30 cellular contexts compared by ENCODE assay signal in the genomic region with DNA sequence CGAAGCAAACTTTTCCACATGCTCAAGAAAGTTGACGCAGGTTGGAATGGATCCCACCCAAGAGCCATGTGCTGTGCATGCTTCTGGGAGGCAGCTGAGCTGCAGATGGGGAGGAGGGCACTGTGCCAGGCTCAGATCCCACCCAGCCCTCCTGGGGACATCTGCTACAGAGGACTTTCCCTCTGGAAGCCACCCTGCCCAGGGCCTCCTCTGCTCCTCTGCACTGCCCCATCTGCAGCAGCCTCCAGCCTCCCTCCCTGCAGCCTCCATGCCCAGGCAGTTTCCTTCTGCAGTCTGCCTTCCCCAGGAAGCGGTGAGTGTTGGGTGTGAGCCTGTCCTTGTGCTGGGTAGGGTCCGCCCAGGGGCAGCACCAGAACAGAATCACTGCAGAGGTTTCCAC.
"Had no signal": no experiment of that assay in that cellular context is flagged by ENCODE, and none has a peak within 500 bp of the region (broad histone marks: within the 10 kb centered on the region; RNA-seq: fewer than 3 reads in every experiment).

No MANE protein-coding gene starts in this region.

- ATAC-seq: activated naive CD4-positive, alpha-beta T cell treated with anti-CD3 and anti-CD28 coated beads, Interleukin-2, amount 50 U/mL, for 72 hours; activated T-cell treated with anti-CD3 and anti-CD28 coated beads, Interleukin-2, amount 50 U/mL, for 72 hours; effector memory CD8-positive, alpha-beta T cell had no signal

- H3K9me3 Mint-ChIP-seq: activated CD4-positive, alpha-beta T cell treated with anti-CD3 and anti-CD28 coated beads, Interleukin-2, amount 10 ng/mL, durations not matched to agents 7 days and 5 days; activated T-cell treated with anti-CD3 and anti-CD28 coated beads, Interleukin-2, amount 50 U/mL, for 24 hours; effector memory CD8-positive, alpha-beta T cell had no signal

- H3K4me1 ChIP-seq: esophagus squamous epithelium had no signal

- H3K4me3 Mint-ChIP-seq: activated CD4-positive, alpha-beta memory T cell treated with anti-CD3 and anti-CD28 coated beads, Interleukin-2, amount 10 ng/mL, durations not matched to agents 7 days and 5 days; activated CD4-positive, alpha-beta T cell treated with anti-CD3 and anti-CD28 coated beads, Interleukin-2, amount 10 ng/mL, durations not matched to agents 7 days and 5 days; activated naive CD4-positive, alpha-beta T cell treated with anti-CD3 and anti-CD28 coated beads, Interleukin-2, amount 10 ng/mL, durations not matched to agents 7 days and 5 days; activated naive CD8-positive, alpha-beta T cell treated with anti-CD3 and anti-CD28 coated beads, Interleukin-2, amount 10 ng/mL, durations not matched to agents 7 days and 5 days; activated T-cell treated with anti-CD3 and anti-CD28 coated beads, Interleukin-2, amount 50 U/mL, for 24 hours; activated T-cell treated with anti-CD3 and anti-CD28 coated beads, Interleukin-2, amount 50 U/mL, for 72 hours; effector memory CD8-positive, alpha-beta T cell had no signal

- H3K4me1 Mint-ChIP-seq: activated CD4-positive, alpha-beta memory T cell treated with anti-CD3 and anti-CD28 coated beads, Interleukin-2, amount 10 ng/mL, durations not matched to agents 7 days and 5 days; activated CD4-positive, alpha-beta T cell treated with anti-CD3 and anti-CD28 coated beads, Interleukin-2, amount 10 ng/mL, durations not matched to agents 7 days and 5 days; activated naive CD4-positive, alpha-beta T cell treated with anti-CD3 and anti-CD28 coated beads, Interleukin-2, amount 10 ng/mL, durations not matched to agents 7 days and 5 days had no signal

- H3K36me3 ChIP-seq: brain microvascular endothelial cell, esophagus squamous epithelium had no signal

- H3K27ac ChIP-seq: brain microvascular endothelial cell, epithelial cell of prostate, esophagus squamous epithelium had no signal

- H3K27me3 ChIP-seq: brain microvascular endothelial cell had no signal

- DNase-seq: activated CD4-positive, alpha-beta memory T cell treated with anti-CD3 and anti-CD28 coated beads, Interleukin-2, amount 10 ng/mL, durations not matched to agents 7 days and 5 days; activated CD4-positive, alpha-beta T cell treated with anti-CD3 and anti-CD28 coated beads for 1 hour; activated CD4-positive, alpha-beta T cell treated with anti-CD3 and anti-CD28 coated beads for 4 hours; activated CD4-positive, alpha-beta T cell treated with anti-CD3 and anti-CD28 coated beads, Interleukin-2, amount 10 ng/mL, durations not matched to agents 7 days and 5 days; activated CD4-positive, alpha-beta T cell treated with anti-CD3 and anti-CD28 coated beads, Interleukin-2, amount 50 U/mL, for 4 hours; activated CD8-positive, alpha-beta memory T cell treated with anti-CD3 and anti-CD28 coated beads, Interleukin-2, amount 50 U/mL, for 48 hours; activated gamma-delta T cell; activated naive CD4-positive, alpha-beta T cell; activated naive CD4-positive, alpha-beta T cell treated with anti-CD3 and anti-CD28 coated beads, Interleukin-2, amount 10 ng/mL, durations not matched to agents 7 days and 5 days; activated naive CD8-positive, alpha-beta T cell treated with anti-CD3 and anti-CD28 coated beads, Interleukin-2, amount 10 ng/mL, durations not matched to agents 7 days and 5 days; activated T-cell treated with anti-CD3 and anti-CD28 coated beads for 4 hours; activated T-cell treated with anti-CD3 and anti-CD28 coated beads, Interleukin-2, amount 50 U/mL, for 24 hours; activated T-cell treated with anti-CD3 and anti-CD28 coated beads, Interleukin-2, amount 50 U/mL, for 72 hours; brain microvascular endothelial cell; caudate nucleus; cortex of kidney; dermis blood vessel endothelial cell; effector CD4-positive, alpha-beta T cell; effector memory CD8-positive, alpha-beta T cell; esophagus squamous epithelium; foreskin fibroblast; T-helper 2 cell had no signal

- H3K36me3 Mint-ChIP-seq: activated naive CD4-positive, alpha-beta T cell treated with anti-CD3 and anti-CD28 coated beads, Interleukin-2, amount 10 ng/mL, durations not matched to agents 7 days and 5 days; activated naive CD4-positive, alpha-beta T cell treated with anti-CD3 and anti-CD28 coated beads, Interleukin-2, amount 50 U/mL, for 72 hours; activated naive CD8-positive, alpha-beta T cell treated with anti-CD3 and anti-CD28 coated beads, Interleukin-2, amount 10 ng/mL, durations not matched to agents 7 days and 5 days had no signal

- H3K9me3 ChIP-seq: esophagus squamous epithelium had no signal

- H3K27me3 Mint-ChIP-seq: activated CD4-positive, alpha-beta memory T cell treated with anti-CD3 and anti-CD28 coated beads, Interleukin-2, amount 10 ng/mL, durations not matched to agents 7 days and 5 days; activated CD4-positive, alpha-beta T cell treated with anti-CD3 and anti-CD28 coated beads, Interleukin-2, amount 10 ng/mL, durations not matched to agents 7 days and 5 days had no signal

- FAIRE-seq: astrocyte, bronchial epithelial cell, colon, endometrium, endothelial cell of umbilical vein, frontal cortex had no signal

- H3K27ac Mint-ChIP-seq: activated CD4-positive, alpha-beta memory T cell treated with anti-CD3 and anti-CD28 coated beads, Interleukin-2, amount 10 ng/mL, durations not matched to agents 7 days and 5 days; activated CD4-positive, alpha-beta T cell treated with anti-CD3 and anti-CD28 coated beads, Interleukin-2, amount 10 ng/mL, durations not matched to agents 7 days and 5 days; activated naive CD4-positive, alpha-beta T cell treated with anti-CD3 and anti-CD28 coated beads, Interleukin-2, amount 10 ng/mL, durations not matched to agents 7 days and 5 days; activated naive CD4-positive, alpha-beta T cell treated with anti-CD3 and anti-CD28 coated beads, Interleukin-2, amount 50 U/mL, for 72 hours; activated naive CD8-positive, alpha-beta T cell treated with anti-CD3 and anti-CD28 coated beads, Interleukin-2, amount 10 ng/mL, durations not matched to agents 7 days and 5 days; activated T-cell treated with anti-CD3 and anti-CD28 coated beads, Interleukin-2, amount 50 U/mL, for 24 hours; activated T-cell treated with anti-CD3 and anti-CD28 coated beads, Interleukin-2, amount 50 U/mL, for 72 hours; effector memory CD8-positive, alpha-beta T cell had no signal

- H3K4me3 ChIP-seq: esophagus squamous epithelium had no signal
